In the genomic region with DNA sequence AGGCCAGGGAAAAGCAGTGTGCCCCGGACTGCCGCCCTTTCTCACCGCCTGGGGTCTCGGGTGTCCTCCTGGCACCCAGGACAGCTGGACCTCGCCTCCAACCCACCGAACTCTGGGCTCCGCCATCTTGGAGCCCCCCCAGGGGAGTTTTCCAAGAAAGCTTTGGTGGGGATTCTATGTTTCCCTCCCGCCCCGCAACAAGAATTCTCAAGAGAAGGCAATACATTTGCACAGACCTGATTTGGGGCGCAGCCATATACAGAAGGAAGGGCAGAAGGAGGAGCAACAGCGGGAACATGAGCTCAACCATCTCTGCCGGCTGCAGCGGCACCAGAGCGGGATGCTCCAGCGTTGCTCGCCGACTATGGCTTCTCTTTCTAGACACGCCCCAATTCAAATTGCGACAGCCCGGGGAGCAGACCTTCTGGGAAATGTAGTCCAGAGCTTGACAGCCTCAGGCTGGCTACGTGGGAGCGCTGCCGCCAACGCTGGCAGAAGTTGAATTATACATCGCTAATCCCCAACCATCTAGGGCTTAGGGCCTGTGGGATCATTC, we compare ENCODE assay signal across 8 cellular contexts. TPM values are rescaled to one million over a fixed set of nuclear protein-coding genes. Genes with fewer than 3 reads are reported as not detected.
A peak's percentile ranks its signal among the peaks of the same experiment; 100 is the strongest.
DNase-seq lines count a peak whose midpoint lies in the region; ATAC-seq and TF ChIP-seq lines count a peak whose summit lies in the region.

A gene with protein sequence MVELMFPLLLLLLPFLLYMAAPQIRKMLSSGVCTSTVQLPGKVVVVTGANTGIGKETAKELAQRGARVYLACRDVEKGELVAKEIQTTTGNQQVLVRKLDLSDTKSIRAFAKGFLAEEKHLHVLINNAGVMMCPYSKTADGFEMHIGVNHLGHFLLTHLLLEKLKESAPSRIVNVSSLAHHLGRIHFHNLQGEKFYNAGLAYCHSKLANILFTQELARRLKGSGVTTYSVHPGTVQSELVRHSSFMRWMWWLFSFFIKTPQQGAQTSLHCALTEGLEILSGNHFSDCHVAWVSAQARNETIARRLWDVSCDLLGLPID (minus strand): TSS at position 371 of the 556 bp plus-strand sequence. CDS start 61 bp downstream, at position 310.

- H3K4me1 ChIP-seq in Peyer's patch (peaks cover 0 to 7% (median 0%) of the 10 kb centered on the region in 4 donors), muscle layer of duodenum (ENCODE audit: control insufficient read depth in 1 of 2, insufficient read depth in 2 of 2, low read length in 2 of 2) (peaks cover 0 to 11% of the 10 kb centered on the region in 2 donors)

- H3K4me3 ChIP-seq in Peyer's patch (peak within 1 kb of the TSS; percentile 67 to 94 (median 78)), muscle layer of duodenum (ENCODE audit: low read depth in 1 of 2, low read length in 2 of 2) (peak within 1 kb of the TSS; percentile 96 to 98)

- H3K27me3 ChIP-seq in Peyer's patch (no peaks in the 10 kb centered on the region), muscle layer of duodenum (ENCODE audit: low read depth, low read length) (no peaks in the 10 kb centered on the region)

- H3K36me3 ChIP-seq in Peyer's patch = peaks cover 0 to 18% (median 0%) of the 10 kb centered on the region in 3 donors
- peaks cover 12 to 22% of the 10 kb centered on the region in 2 donors for H3K36me3 ChIP-seq in muscle layer of duodenum (ENCODE audit: control insufficient read depth in 1 of 2, insufficient read depth in 2 of 2, low read length in 2 of 2)

- ATAC-seq in GM21619 (IDR thresholded peaks at IDR 0.05; ENCODE audit: unreplicated experiment) (peak; percentile 87), esophagus mucosa (peak; percentile 92)

- H3K27ac ChIP-seq in Peyer's patch = peak within 1 kb of the TSS; percentile 71 to 91 (median 84)
- peak within 1 kb of the TSS; percentile 94 for H3K27ac ChIP-seq in muscle layer of duodenum (ENCODE audit: low read length)

- TF ChIP-seq CTCF in Peyer's patch (IDR thresholded peaks at IDR 0.05) = no peak

- DNase-seq in DMS153 treated with DMSO at 0.1 percent for 48 hours (lab: John Stamatoyannopoulos, UW; ENCODE audit: unreplicated experiment) (peak; percentile 82), KBM-7 (peak; percentile 90), Peyer's patch (peak; percentile 82 to 94 (median 84))
- peak; percentile 85 to 87 for DNase-seq in activated T-cell treated with anti-CD3 and anti-CD28 coated beads, Interleukin-2, amount 50 U/mL, for 48 hours
- peak; percentile 72 to 78 for DNase-seq in stimulated activated CD8-positive, alpha-beta memory T cell treated with anti-CD3 and anti-CD28 coated beads, Interleukin-7, amount 100 ng/mL, for 4 hours (ENCODE audit: low read depth in 2 of 2)

- in situ Hi-C loops in KBM-7 (cut with MboI; ENCODE audit: low pct_unique_long_range_greater_than_20kb, low sequenced_read_pairs) = no loop called here

- H3K9me3 ChIP-seq in Peyer's patch = no peaks in the 10 kb centered on the region
- H3K9me3 ChIP-seq in muscle layer of duodenum (ENCODE audit: control insufficient read depth in 1 of 2, low read length in 2 of 2) = no peaks in the 10 kb centered on the region

- TF ChIP-seq POLR2A in Peyer's patch (IDR thresholded peaks at IDR 0.05) = peak; percentile 83 to 90

RNA-seq across cellular contexts. Expression of the gene that starts here (rescaled TPM):
- total RNA-seq in Peyer's patch (10 to 100 TPM; 24.8 to 53.6 (median 41.6) TPM), esophagus mucosa (60.1 TPM)

Comparison
In these comparisons a context has a peak if more than half of its experiments do, and no peak if none do; other contexts are left out.
1. Peak in every context shown above with its lines: DNase-seq, ATAC-seq, H3K4me3 ChIP-seq and H3K27ac ChIP-seq.